1 cellular context compared by ENCODE assay signal in genomic region chr12:66708704-66709443, GRCh38.
TF ChIP-seq lines count a peak whose summit lies in the region.

No MANE protein-coding gene starts in this region.

TF ChIP-seq in IMR-90, 13 proteins besides CTCF, POLR2A, EP300 and RAD21 (continued from another document):
- TF ChIP-seq, protein P1, sequence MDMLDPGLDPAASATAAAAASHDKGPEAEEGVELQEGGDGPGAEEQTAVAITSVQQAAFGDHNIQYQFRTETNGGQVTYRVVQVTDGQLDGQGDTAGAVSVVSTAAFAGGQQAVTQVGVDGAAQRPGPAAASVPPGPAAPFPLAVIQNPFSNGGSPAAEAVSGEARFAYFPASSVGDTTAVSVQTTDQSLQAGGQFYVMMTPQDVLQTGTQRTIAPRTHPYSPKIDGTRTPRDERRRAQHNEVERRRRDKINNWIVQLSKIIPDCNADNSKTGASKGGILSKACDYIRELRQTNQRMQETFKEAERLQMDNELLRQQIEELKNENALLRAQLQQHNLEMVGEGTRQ (IDR thresholded peaks at IDR 0.05; ENCODE audit: low read depth, low read length) = no peak
- no peak for TF ChIP-seq CEBPB (IDR thresholded peaks at IDR 0.05; ENCODE audit: low read depth, low read length)
